8 cellular contexts compared by ENCODE assay signal in genomic region chr21:36927718-36928117, GRCh38. TPM values are rescaled to one million over a fixed set of nuclear protein-coding genes. Genes with fewer than 3 reads are reported as not detected.
DNase-seq lines count a peak whose midpoint lies in the region; ATAC-seq, FAIRE-seq and TF ChIP-seq lines count a peak whose summit lies in the region.

No MANE protein-coding gene starts in this region.

- no peaks in the 10 kb centered on the region for H3K36me3 ChIP-seq in breast epithelium

- peak; percentile 64 for FAIRE-seq in islet of Langerhans (lab: Jason Lieb, UNC)

- no peak for TF ChIP-seq POLR2A in breast epithelium (IDR thresholded peaks at IDR 0.05)

- H3K4me3 ChIP-seq in WI38 (ENCODE audit: low read depth, low read length) (no peak overlapping the region), breast epithelium (no peak overlapping the region)

- DNase-seq in A172 (ENCODE audit: low spot score): peak; percentile 84
- DNase-seq in NCI-H2196 treated with DMSO at 0.1 percent for 48 hours (lab: John Stamatoyannopoulos, UW; ENCODE audit: unreplicated experiment): peak; percentile 81
- peak; percentile 56 to 82 for DNase-seq in breast epithelium (ENCODE audit: low spot score in 2 of 2)
- peak; percentile 56 to 69 for DNase-seq in stimulated activated CD4-positive, alpha-beta T cell treated with anti-CD3 and anti-CD28 coated beads, Interleukin-15, amount 100 ng/mL, for 48 hours (ENCODE audit: low read depth in 2 of 2)

- no peaks in the 10 kb centered on the region for H3K4me1 ChIP-seq in breast epithelium

- peak; percentile 57 for ATAC-seq in GM18861 (IDR thresholded peaks at IDR 0.05; ENCODE audit: unreplicated experiment)
- no peak for ATAC-seq in GM21390 (IDR thresholded peaks at IDR 0.05; ENCODE audit: unreplicated experiment)

- intact Hi-C loops in breast epithelium (cut with DNase I; ENCODE audit: low total_unique reads): no loop called here

- no peak overlapping the region for H3K27ac ChIP-seq in breast epithelium

- peak; percentile 50 for TF ChIP-seq CTCF in WI38 (IDR thresholded peaks at IDR 0.05; ENCODE audit: low read depth, low read length)
- TF ChIP-seq CTCF in breast epithelium (IDR thresholded peaks at IDR 0.05): peak; percentile 52 to 81 (median 74)

- no peaks in the 10 kb centered on the region for H3K9me3 ChIP-seq in breast epithelium

- H3K27me3 ChIP-seq in breast epithelium: no peaks in the 10 kb centered on the region

RNA-seq across cellular contexts. Expression of gene HLCS, which starts 38.8 kb away (rescaled TPM):
- 39.5 and 44.3 TPM in 2 replicates for total RNA-seq in A172 (2014; rRNA removed; shearing (Covaris generic))
- 10 to 100 TPM; 19.5 to 26.2 (median 20.3) TPM for total RNA-seq in breast epithelium
